ENCODE assay signal across 16 cellular contexts in genomic region chr17:8005951-8006730, GRCh38. TPM values are rescaled to one million over a fixed set of nuclear protein-coding genes. Genes with fewer than 3 reads are reported as not detected.
DNase-seq lines count a peak whose midpoint lies in the region; ATAC-seq lines count a peak whose summit lies in the region.
"Had no signal": no experiment of that assay in that cellular context is flagged by ENCODE, and none has a peak within 500 bp of the region (broad histone marks: within the 10 kb centered on the region; RNA-seq: fewer than 3 reads in every experiment).

No MANE protein-coding gene starts in this region.

- H3K27me3 ChIP-seq in Karpas-422 (ENCODE audit: low read length): no peaks in the 10 kb centered on the region

- H3K4me3 ChIP-seq in Karpas-422 (ENCODE audit: low read length): no peak overlapping the region
- H3K4me3 ChIP-seq: spleen, suprapubic skin had no signal

- peaks cover 10% of the 10 kb centered on the region for H3K4me1 ChIP-seq in Karpas-422 (ENCODE audit: low read length)

- H3K9ac ChIP-seq in Karpas-422 (ENCODE audit: low read length): no peak overlapping the region

- no peaks in the 10 kb centered on the region for H3K36me3 ChIP-seq in Karpas-422 (ENCODE audit: insufficient read depth, low read length)
- H3K36me3 ChIP-seq: spleen, suprapubic skin had no signal

- ATAC-seq in activated naive CD8-positive, alpha-beta T cell treated with anti-CD3 and anti-CD28 coated beads, Interleukin-2, amount 50 U/mL, for 24 hours: peak; percentile 43
- peak; percentile 27 for ATAC-seq in stimulated activated effector memory CD8-positive, alpha-beta T cell treated with anti-CD3 and anti-CD28 coated beads, Interleukin-12 subunit alpha, Interleukin-12 subunit beta, amount 100 ng/mL, for 72 hours
- ATAC-seq in HG03342 (IDR thresholded peaks at IDR 0.05; ENCODE audit: unreplicated experiment) (no peak), HG03520 (IDR thresholded peaks at IDR 0.05; ENCODE audit: unreplicated experiment) (no peak)

- peaks cover 6% of the 10 kb centered on the region for H3K4me1 Mint-ChIP-seq in activated naive CD8-positive, alpha-beta T cell treated with anti-CD3 and anti-CD28 coated beads, Interleukin-2, amount 50 U/mL, for 24 hours
- peaks cover 9% of the 10 kb centered on the region for H3K4me1 Mint-ChIP-seq in stimulated activated effector memory CD8-positive, alpha-beta T cell treated with anti-CD3 and anti-CD28 coated beads, Interleukin-12 subunit alpha, Interleukin-12 subunit beta, amount 100 ng/mL, for 72 hours

- H3K4me2 ChIP-seq in Karpas-422 (ENCODE audit: low read depth, low read length, poor library complexity, severe bottlenecking): no peak overlapping the region

- H3K9me3 Mint-ChIP-seq in activated naive CD8-positive, alpha-beta T cell treated with anti-CD3 and anti-CD28 coated beads, Interleukin-2, amount 50 U/mL, for 24 hours: no peaks in the 10 kb centered on the region
- H3K9me3 Mint-ChIP-seq in stimulated activated effector memory CD8-positive, alpha-beta T cell treated with anti-CD3 and anti-CD28 coated beads, Interleukin-12 subunit alpha, Interleukin-12 subunit beta, amount 100 ng/mL, for 72 hours: no peaks in the 10 kb centered on the region

- H3K4me3 Mint-ChIP-seq in activated naive CD8-positive, alpha-beta T cell treated with anti-CD3 and anti-CD28 coated beads, Interleukin-2, amount 50 U/mL, for 24 hours: no peak overlapping the region
- H3K4me3 Mint-ChIP-seq in stimulated activated effector memory CD8-positive, alpha-beta T cell treated with anti-CD3 and anti-CD28 coated beads, Interleukin-12 subunit alpha, Interleukin-12 subunit beta, amount 100 ng/mL, for 72 hours: no peak overlapping the region

- H3K9me2 ChIP-seq in Karpas-422 (replicated peaks; ENCODE audit: insufficient read depth, low read length): no peaks in the 10 kb centered on the region

- no peaks in the 10 kb centered on the region for H4K20me1 ChIP-seq in Karpas-422 (ENCODE audit: insufficient read depth, low read depth, low read length)

- no peaks in the 10 kb centered on the region for H3K79me2 ChIP-seq in Karpas-422 (ENCODE audit: low read length)

- no peaks in the 10 kb centered on the region for H3K9me3 ChIP-seq in Karpas-422 (ENCODE audit: low read length)
- H3K9me3 ChIP-seq: spleen, suprapubic skin had no signal

- peaks cover 21% of the 10 kb centered on the region for H3K27me3 Mint-ChIP-seq in activated naive CD8-positive, alpha-beta T cell treated with anti-CD3 and anti-CD28 coated beads, Interleukin-2, amount 50 U/mL, for 24 hours

- no peak overlapping the region for H3K27ac ChIP-seq in Karpas-422 (ENCODE audit: low read length)
- H3K27ac ChIP-seq: spleen, suprapubic skin had no signal

- H3K36me3 Mint-ChIP-seq in activated naive CD8-positive, alpha-beta T cell treated with anti-CD3 and anti-CD28 coated beads, Interleukin-2, amount 50 U/mL, for 24 hours (ENCODE audit: low read depth): no peaks in the 10 kb centered on the region
- H3K36me3 Mint-ChIP-seq in stimulated activated effector memory CD8-positive, alpha-beta T cell treated with anti-CD3 and anti-CD28 coated beads, Interleukin-12 subunit alpha, Interleukin-12 subunit beta, amount 100 ng/mL, for 72 hours: no peaks in the 10 kb centered on the region

- H3K27ac Mint-ChIP-seq in activated naive CD8-positive, alpha-beta T cell treated with anti-CD3 and anti-CD28 coated beads, Interleukin-2, amount 50 U/mL, for 24 hours: no peak overlapping the region
- H3K27ac Mint-ChIP-seq in stimulated activated effector memory CD8-positive, alpha-beta T cell treated with anti-CD3 and anti-CD28 coated beads, Interleukin-12 subunit alpha, Interleukin-12 subunit beta, amount 100 ng/mL, for 72 hours: peak overlapping the region; percentile 65

- DNase-seq in NOMO-1 treated with DMSO at 0.1 percent for 48 hours (lab: John Stamatoyannopoulos, UW; ENCODE audit: unreplicated experiment) (peak; percentile 25), NOMO-1 treated with dmso at 0.1 percent for 144 hours (lab: John Stamatoyannopoulos, UW; ENCODE audit: unreplicated experiment) (no peak), Karpas-422 (peak; percentile 81), cerebellum (ENCODE audit: low spot score) (no peak)
- DNase-seq in activated naive CD8-positive, alpha-beta T cell treated with anti-CD3 and anti-CD28 coated beads, Interleukin-2, amount 50 U/mL, for 24 hours: no peak
- DNase-seq in stimulated activated effector memory CD8-positive, alpha-beta T cell treated with anti-CD3 and anti-CD28 coated beads, Interleukin-12 subunit alpha, Interleukin-12 subunit beta, amount 100 ng/mL, for 72 hours (ENCODE audit: low spot score in 2 of 2): no peak
- DNase-seq: activated effector memory CD4-positive, alpha-beta T cell treated with Interleukin-2 at 50 U/mL for 16 hours; effector CD8-positive, alpha-beta T cell; foreskin fibroblast; NCI-H1105; spleen had no signal

- H2AFZ ChIP-seq in Karpas-422 (ENCODE audit: low read length): no peak overlapping the region

RNA-seq across cellular contexts. Expression of gene GUCY2D, which starts 3.7 kb away (rescaled TPM):
- total RNA-seq in Karpas-422 (2014; rRNA removed; shearing (Covaris generic); ENCODE audit: low replicate concordance): not detected in 2 replicates
- not detected for total RNA-seq in cerebellum
- total RNA-seq: osteocyte, suprapubic skin had no signal

RNA-seq across cellular contexts. Expression of gene ALOX15B, which starts 32.7 kb away (rescaled TPM):
- total RNA-seq in Karpas-422 (2014; rRNA removed; shearing (Covaris generic); ENCODE audit: low replicate concordance): not detected in 2 replicates
- total RNA-seq in cerebellum: not detected
- total RNA-seq: HT-29, osteocyte had no signal

Comparison
In these comparisons a context has a peak if more than half of its experiments do, and no peak if none do; other contexts are left out.
1. DNase-seq: peak in NOMO-1 treated with DMSO at 0.1 percent for 48 hours (single experiment) and Karpas-422 (single experiment); none in NOMO-1 treated with dmso at 0.1 percent for 144 hours (single experiment), activated naive CD8-positive, alpha-beta T cell treated with anti-CD3 and anti-CD28 coated beads, Interleukin-2, amount 50 U/mL, for 24 hours (single experiment), stimulated activated effector memory CD8-positive, alpha-beta T cell treated with anti-CD3 and anti-CD28 coated beads, Interleukin-12 subunit alpha, Interleukin-12 subunit beta, amount 100 ng/mL, for 72 hours (0 of 2) and cerebellum (single experiment).
2. ATAC-seq: peak in activated naive CD8-positive, alpha-beta T cell treated with anti-CD3 and anti-CD28 coated beads, Interleukin-2, amount 50 U/mL, for 24 hours (single experiment) and stimulated activated effector memory CD8-positive, alpha-beta T cell treated with anti-CD3 and anti-CD28 coated beads, Interleukin-12 subunit alpha, Interleukin-12 subunit beta, amount 100 ng/mL, for 72 hours (single experiment); none in HG03342 (single experiment) and HG03520 (single experiment).